8 cellular contexts compared by ENCODE assay signal in the genomic region with DNA sequence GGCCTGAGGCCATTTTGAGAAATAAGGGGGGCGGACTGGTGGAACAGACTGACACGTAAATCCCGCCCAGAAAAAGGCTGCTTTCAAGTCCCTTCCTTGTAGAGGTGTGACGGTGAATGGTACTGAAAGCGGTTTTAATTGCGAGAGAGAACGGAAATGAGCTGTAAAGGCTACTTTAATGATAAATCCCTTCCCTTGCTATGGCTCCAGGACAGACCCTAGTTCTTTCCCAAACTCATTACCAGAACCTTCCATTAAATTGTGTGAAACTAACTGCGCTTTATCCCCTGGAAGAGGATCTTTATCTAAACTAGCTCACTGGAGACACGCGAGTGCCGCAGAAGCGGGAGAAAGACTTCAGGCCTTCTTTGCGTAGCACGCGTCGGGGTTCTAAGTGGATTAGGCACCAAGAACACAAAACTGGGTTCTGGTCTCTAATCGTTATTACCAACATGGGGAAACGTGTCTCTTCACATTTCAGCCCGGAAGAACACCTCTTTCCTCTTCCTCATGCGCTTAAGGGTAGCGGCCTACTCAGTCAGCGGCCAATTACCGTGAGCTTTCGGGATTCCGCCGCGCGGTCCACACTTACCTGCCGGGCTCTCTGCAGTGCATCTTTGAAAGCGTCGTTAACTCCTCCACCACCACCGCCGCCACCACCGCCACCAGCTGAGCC. TPM values are rescaled to one million over a fixed set of nuclear protein-coding genes. Genes with fewer than 3 reads are reported as not detected.
DNase-seq lines count a peak whose midpoint lies in the region; ATAC-seq and TF ChIP-seq lines count a peak whose summit lies in the region.

No MANE protein-coding gene starts in this region.

- peaks cover 14 to 26% (median 25%) of the 10 kb centered on the region in 3 donors for H3K4me1 Mint-ChIP-seq in naive B cell
- peaks cover 14 to 41% of the 10 kb centered on the region in 2 donors for H3K4me1 Mint-ChIP-seq in stimulated activated naive B cell treated with anti-CD40 and anti-IgM and Interleukin-4, amounts not matched to agents 10 μg/mL and 1 μg/mL and 100 μg/mL, for 72 hours

- H3K9ac ChIP-seq in HUES6 (ENCODE audit: low read length) (peak overlapping the region; percentile 100), NT2/D1 (ENCODE audit: insufficient read length, low read depth) (peak overlapping the region; percentile 100)

- H3K4me3 ChIP-seq in HUES6 (ENCODE audit: low read depth, low read length) (peak overlapping the region; percentile 94), NT2/D1 (ENCODE audit: insufficient read length, low read depth) (peak overlapping the region; percentile 100), esophagus muscularis mucosa (peak overlapping the region; percentile 63 to 85 (median 71))

- intact Hi-C loops in esophagus muscularis mucosa (cut with DNase I): loop anchor here (2.0 to 5.0 kb wide), 3 partner anchors 26 to 134 kb away; partner anchors contain the start of gene DNAJB4

- H3K27ac ChIP-seq in HUES6 (ENCODE audit: low read depth, low read length) (peak overlapping the region; percentile 96), esophagus muscularis mucosa (replicated peaks in 1 of 4) (peak overlapping the region; percentile 89 to 97 (median 95))

- WGBS in esophagus muscularis mucosa: under 1% methylated on average over 30 of the region's 34 CpGs

- H3K9me3 ChIP-seq in HUES6 (ENCODE audit: control insufficient read depth, insufficient read depth, low read depth, low read length) (no peaks in the 10 kb centered on the region), NT2/D1 (ENCODE audit: insufficient read depth, low read length) (no peaks in the 10 kb centered on the region), esophagus muscularis mucosa (no peaks in the 10 kb centered on the region)

- H3K27me3 ChIP-seq in HUES6 (ENCODE audit: control insufficient read depth, insufficient read depth, low read length): no peaks in the 10 kb centered on the region
- H3K27me3 ChIP-seq in NT2/D1 (ENCODE audit: insufficient read depth, insufficient read length): no peaks in the 10 kb centered on the region
- H3K27me3 ChIP-seq in esophagus muscularis mucosa: no peaks in the 10 kb centered on the region

- peaks cover 5 to 11% of the 10 kb centered on the region in 2 donors for H3K36me3 Mint-ChIP-seq in naive B cell
- H3K36me3 Mint-ChIP-seq in stimulated activated naive B cell treated with anti-CD40 and anti-IgM and Interleukin-4, amounts not matched to agents 10 μg/mL and 1 μg/mL and 100 μg/mL, for 72 hours: peaks cover 20 to 32% of the 10 kb centered on the region in 2 donors

- H3K4me1 ChIP-seq in HUES6 (ENCODE audit: control insufficient read depth, insufficient read depth, low read length): peaks cover 26% of the 10 kb centered on the region
- no peaks in the 10 kb centered on the region for H3K4me1 ChIP-seq in NT2/D1 (ENCODE audit: insufficient read depth, insufficient read length)
- peaks cover 37 to 62% (median 57%) of the 10 kb centered on the region in 4 donors for H3K4me1 ChIP-seq in esophagus muscularis mucosa

- H3K36me3 ChIP-seq in HUES6 (ENCODE audit: control insufficient read depth, insufficient read depth, low read length) (peaks cover 38% of the 10 kb centered on the region), NT2/D1 (ENCODE audit: insufficient read depth, insufficient read length, low read length) (peaks cover 70% of the 10 kb centered on the region), esophagus muscularis mucosa (peaks cover 0 to 7% (median 0%) of the 10 kb centered on the region in 4 donors)

- TF ChIP-seq POLR2A in esophagus muscularis mucosa (IDR thresholded peaks at IDR 0.05; ENCODE audit: low read depth): no peak

- no peaks in the 10 kb centered on the region for H3K9me3 Mint-ChIP-seq in naive B cell
- no peaks in the 10 kb centered on the region for H3K9me3 Mint-ChIP-seq in stimulated activated naive B cell treated with anti-CD40 and anti-IgM and Interleukin-4, amounts not matched to agents 10 μg/mL and 1 μg/mL and 100 μg/mL, for 72 hours

- no peak for TF ChIP-seq CTCF in esophagus muscularis mucosa (IDR thresholded peaks at IDR 0.05)

- peak; percentile 95 for DNase-seq in DMS 273 (lab: John Stamatoyannopoulos, UW; ENCODE audit: unreplicated experiment)
- DNase-seq in NT2/D1 (ENCODE audit: low read depth, low spot score): peak; percentile 76
- DNase-seq in activated CD8-positive, alpha-beta memory T cell treated with anti-CD3 and anti-CD28 coated beads, Interleukin-2, amount 50 U/mL, for 48 hours: peak; percentile 75
- peak; percentile 95 for DNase-seq in esophagus muscularis mucosa (ENCODE audit: extremely low spot score)
- DNase-seq in naive B cell: peak; percentile 74
- DNase-seq in stimulated activated naive B cell treated with anti-CD40 and anti-IgM and Interleukin-4, amounts not matched to agents 10 μg/mL and 1 μg/mL and 100 μg/mL, for 72 hours: peak; percentile 84

- H3K27ac Mint-ChIP-seq in naive B cell: no peak overlapping the region
- no peak overlapping the region for H3K27ac Mint-ChIP-seq in stimulated activated naive B cell treated with anti-CD40 and anti-IgM and Interleukin-4, amounts not matched to agents 10 μg/mL and 1 μg/mL and 100 μg/mL, for 72 hours

- no peaks in the 10 kb centered on the region for H3K27me3 Mint-ChIP-seq in naive B cell
- H3K27me3 Mint-ChIP-seq in stimulated activated naive B cell treated with anti-CD40 and anti-IgM and Interleukin-4, amounts not matched to agents 10 μg/mL and 1 μg/mL and 100 μg/mL, for 72 hours: no peaks in the 10 kb centered on the region

- no peak overlapping the region for H3K4me3 Mint-ChIP-seq in naive B cell
- no peak overlapping the region for H3K4me3 Mint-ChIP-seq in stimulated activated naive B cell treated with anti-CD40 and anti-IgM and Interleukin-4, amounts not matched to agents 10 μg/mL and 1 μg/mL and 100 μg/mL, for 72 hours

- TF ChIP-seq EP300 in esophagus muscularis mucosa (IDR thresholded peaks at IDR 0.05): no peak

- ATAC-seq in GM21515 (IDR thresholded peaks at IDR 0.05; ENCODE audit: unreplicated experiment) (peak; percentile 68), naive B cell (ENCODE audit: low read depth in 2 of 2) (peak; percentile 55 to 59)
- ATAC-seq in stimulated activated naive B cell treated with anti-CD40 and anti-IgM and Interleukin-4, amounts not matched to agents 10 μg/mL and 1 μg/mL and 100 μg/mL, for 72 hours (replicated peaks): peak; percentile 78

RNA-seq across cellular contexts. Expression of gene FUBP1, which starts 0.4 kb away (rescaled TPM):
- 10 to 100 TPM; 48.2 to 86.8 (median 51.1) TPM for total RNA-seq in esophagus muscularis mucosa
- 10 to 100 TPM; 19.8 to 58.4 (median 45.8) TPM for polyA plus RNA-seq in naive B cell (ENCODE audit: low read depth in 6 of 6)

RNA-seq across cellular contexts. Expression of gene DNAJB4, which starts 26.3 kb away (rescaled TPM):
- total RNA-seq in esophagus muscularis mucosa: 10 to 100 TPM; 62.6 to 79.7 (median 70.4) TPM
- 1 to 10 TPM; 5.0 to 9.8 (median 6.5) TPM for polyA plus RNA-seq in naive B cell (ENCODE audit: low read depth in 6 of 6)

Comparison
In these comparisons a context has a peak if more than half of its experiments do, and no peak if none do; other contexts are left out.
1. Peak in every context shown above with its lines: DNase-seq, ATAC-seq, H3K4me3 ChIP-seq and H3K27ac ChIP-seq.